ENCODE assay signal across 1 cellular context in the genomic region with DNA sequence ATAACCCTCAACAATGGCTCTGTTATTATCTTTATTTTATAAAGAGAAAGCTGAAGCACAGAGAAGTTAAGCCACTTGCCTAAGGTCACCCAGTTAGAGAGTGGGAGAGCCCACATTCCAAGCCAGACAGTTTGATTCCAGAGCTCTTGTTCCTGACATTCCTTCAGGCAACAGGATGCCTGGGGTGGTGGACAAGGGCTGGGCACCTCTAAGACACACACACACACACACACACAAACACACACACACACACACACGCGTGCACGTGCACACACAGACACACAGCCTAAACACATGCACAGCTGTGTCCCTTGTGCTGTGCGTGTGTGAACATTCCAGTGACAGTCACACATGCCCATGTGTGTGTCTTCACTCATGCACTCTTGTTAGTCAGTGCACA.
TF ChIP-seq lines count a peak whose summit lies in the region.

No MANE protein-coding gene starts in this region.

TF ChIP-seq in H1, 55 proteins besides CTCF, POLR2A, EP300 and RAD21:
- 0 out of 2 replicates have a peak, but pooled peaks have one; percentile 18 for TF ChIP-seq TEAD4 (IDR thresholded peaks at IDR 0.05; ENCODE audit: low read depth, low read length)
- no peak for TF ChIP-seq MAFK (IDR thresholded peaks at IDR 0.05; ENCODE audit: low read depth, low read length)
- TF ChIP-seq SIN3A (conservative IDR thresholded peaks at IDR 0.05 in 1 of 2, IDR thresholded peaks at IDR 0.05 in 1 of 2; ENCODE audit: low read depth in 1 of 2, low read length in 2 of 2): no peak
- TF ChIP-seq JUN (IDR thresholded peaks at IDR 0.05; ENCODE audit: low read depth, low read length): no peak
